In the genomic region with DNA sequence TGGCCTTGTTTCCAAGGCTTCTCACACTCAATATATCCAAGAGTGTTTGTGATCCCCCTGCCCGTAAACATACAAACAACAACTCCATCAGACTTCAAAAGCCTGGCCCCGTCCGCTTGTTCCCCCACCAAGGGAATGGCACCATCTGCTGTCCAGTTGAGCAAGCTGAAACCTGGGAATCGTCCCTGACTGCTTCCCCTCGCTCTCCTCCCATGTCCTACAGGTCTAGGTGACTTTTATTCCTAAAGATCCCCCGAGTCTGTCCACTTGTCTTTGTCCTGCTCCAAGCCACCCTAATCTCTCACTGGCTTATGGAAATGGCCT, we compare ENCODE assay signal across 8 cellular contexts. TPM values are rescaled to one million over a fixed set of nuclear protein-coding genes. Genes with fewer than 3 reads are reported as not detected.
A peak's percentile ranks its signal among the peaks of the same experiment; 100 is the strongest.
DNase-seq lines count a peak whose midpoint lies in the region; ATAC-seq, FAIRE-seq and TF ChIP-seq lines count a peak whose summit lies in the region.

No MANE protein-coding gene starts in this region.

- no peak overlapping the region for H3K9ac ChIP-seq in endothelial cell of umbilical vein (replicated peaks; ENCODE audit: extremely low read depth, insufficient read depth, low read length)

- H3K36me3 ChIP-seq in GM06990 (ENCODE audit: control insufficient read depth, insufficient read depth, low read length) (no peaks in the 10 kb centered on the region), endothelial cell of umbilical vein (ENCODE audit: control insufficient read depth in 2 of 2, extremely low read depth in 1 of 2, insufficient read depth in 2 of 2, low read length in 2 of 2) (no peaks in the 10 kb centered on the region), pancreas (no peaks in the 10 kb centered on the region)

- FAIRE-seq in endothelial cell of umbilical vein (lab: Jason Lieb, UNC) (no peak), pancreas (lab: Jason Lieb, UNC) (no peak), urothelium cell line (lab: Jason Lieb, UNC) (no peak)

- TF ChIP-seq CTCF in GM06990 (IDR thresholded peaks at IDR 0.05; ENCODE audit: insufficient read depth, low read length, poor library complexity, severe bottlenecking) (peak; percentile 53), endothelial cell of umbilical vein (IDR thresholded peaks at IDR 0.05; ENCODE audit: extremely low read depth in 1 of 2, insufficient read depth in 1 of 2, low read depth in 1 of 2, low read length in 2 of 2) (peak; percentile 27 to 54), pancreas (IDR thresholded peaks at IDR 0.05) (peak; percentile 16 to 49 (median 28))

- DNase-seq in GM06990 (ENCODE audit: extremely low read depth, insufficient read length) = no peak
- peak; percentile 10 to 11 for DNase-seq in NCI-H1930 (lab: John Stamatoyannopoulos, UW)
- peak; percentile 40 for DNase-seq in endothelial cell of umbilical vein (ENCODE audit: low read depth, low spot score)
- DNase-seq in pancreas = peak in 4 of 6 donors; percentile 25 to 74 (median 52)
- no peak for DNase-seq in kidney tubule cell (ENCODE audit: low spot score)
- DNase-seq in iPS-NIHi11 (ENCODE audit: low spot score) = no peak
- DNase-seq in activated T-cell treated with anti-CD3 and anti-CD28 coated beads, Interleukin-2, amount 50 U/mL, for 1 hour = no peak
- no peak for DNase-seq in urothelium cell line (ENCODE audit: low spot score)

- POLR2A ChIA-PET in endothelial cell of umbilical vein (lab: Charles Lee) = no interaction called here

- no peak overlapping the region for H2AFZ ChIP-seq in endothelial cell of umbilical vein (ENCODE audit: low read depth, low read length)

- no peak overlapping the region for H3K4me3 ChIP-seq in GM06990 (replicated peaks; ENCODE audit: low read depth, low read length)
- H3K4me3 ChIP-seq in endothelial cell of umbilical vein (replicated peaks in 1 of 3; ENCODE audit: insufficient read depth in 1 of 3, low read depth in 1 of 3, low read length in 3 of 3) = no peak overlapping the region
- no peak overlapping the region for H3K4me3 ChIP-seq in pancreas

- H3K9me3 ChIP-seq in endothelial cell of umbilical vein (replicated peaks; ENCODE audit: control insufficient read depth, insufficient read depth, low read length) (no peaks in the 10 kb centered on the region), pancreas (no peaks in the 10 kb centered on the region)

- intact Hi-C loops in endothelial cell of umbilical vein (cut with micrococcal nuclease) (no loop called here), pancreas (cut with DNase I) (loop anchor here in 2 of 3 donors (5.0 to 10.0 kb wide), 2 partner anchors 159 to 161 kb away; no protein-coding TSS in a partner anchor)

- H3K27ac ChIP-seq in endothelial cell of umbilical vein (ENCODE audit: insufficient read depth, low read depth, low read length) (no peak overlapping the region), pancreas (no peak overlapping the region)

- H3K4me1 ChIP-seq in endothelial cell of umbilical vein (ENCODE audit: control insufficient read depth, extremely low read depth, insufficient read depth, low read length) (peaks cover 5% of the 10 kb centered on the region), pancreas (no peaks in the 10 kb centered on the region)

- CTCF ChIA-PET in endothelial cell of umbilical vein (lab: Charles Lee) = interaction anchor here (1.0 to 4.0 kb wide), 7 partner anchors 25 to 586 kb away, joined by 3 to 78 read pairs (median 4); no protein-coding TSS in a partner anchor

- no TSS peak for BruUV-seq in endothelial cell of umbilical vein (replicated peaks; lab: Mats Ljungman, UMichigan)

- TF ChIP-seq POLR2A in endothelial cell of umbilical vein (IDR thresholded peaks at IDR 0.05; ENCODE audit: low read depth, low read length) = no peak

- H3K27me3 ChIP-seq in GM06990 (replicated peaks; ENCODE audit: control insufficient read depth, insufficient read depth, low read length) (no peaks in the 10 kb centered on the region), endothelial cell of umbilical vein (ENCODE audit: control insufficient read depth in 2 of 2, insufficient read depth in 2 of 2, low read length in 2 of 2) (no peaks in the 10 kb centered on the region), pancreas (no peaks in the 10 kb centered on the region)

- WGBS in pancreas, 2 donors = 30 to 33% methylated on average over 6 of the region's 6 CpGs

- dilution Hi-C loops in endothelial cell of umbilical vein (cut with MboI; ENCODE audit: extremely low pct_ligation_motif_present, low sequenced_read_pairs) = no loop called here

- peak; percentile 74 to 92 (median 85) for ATAC-seq in pancreas

- H3K79me2 ChIP-seq in endothelial cell of umbilical vein (ENCODE audit: control insufficient read depth, insufficient read depth, low read length) = no peaks in the 10 kb centered on the region

- H3K9me1 ChIP-seq in endothelial cell of umbilical vein (replicated peaks; ENCODE audit: control insufficient read depth, extremely low read depth, insufficient read depth, low read length) = no peaks in the 10 kb centered on the region

- H3K4me2 ChIP-seq in endothelial cell of umbilical vein (ENCODE audit: insufficient read depth, low read length) = no peak overlapping the region

- H4K20me1 ChIP-seq in endothelial cell of umbilical vein (replicated peaks; ENCODE audit: control insufficient read depth, extremely low read depth, insufficient read depth, low read length) = no peaks in the 10 kb centered on the region

TF ChIP-seq in endothelial cell of umbilical vein, 7 proteins besides CTCF, POLR2A, EP300 and RAD21:
- TF ChIP-seq EZH2 (IDR thresholded peaks at IDR 0.05; ENCODE audit: borderline replicate concordance, low read depth, low read length, severe bottlenecking) = no peak
- TF ChIP-seq POLR2AphosphoS5 (IDR thresholded peaks at IDR 0.05; ENCODE audit: insufficient read depth, low read depth, low read length) = no peak
- no peak for TF ChIP-seq JUN (IDR thresholded peaks at IDR 0.05; ENCODE audit: borderline replicate concordance, insufficient read depth, insufficient read length, low read depth)
- TF ChIP-seq GATA2 (IDR thresholded peaks at IDR 0.05; ENCODE audit: insufficient read depth, insufficient read length, low read depth, low read length) = no peak
- TF ChIP-seq, protein P1, sequence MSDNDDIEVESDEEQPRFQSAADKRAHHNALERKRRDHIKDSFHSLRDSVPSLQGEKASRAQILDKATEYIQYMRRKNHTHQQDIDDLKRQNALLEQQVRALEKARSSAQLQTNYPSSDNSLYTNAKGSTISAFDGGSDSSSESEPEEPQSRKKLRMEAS (IDR thresholded peaks at IDR 0.05; ENCODE audit: insufficient read depth, insufficient read length) = no peak
- TF ChIP-seq MYC (IDR thresholded peaks at IDR 0.05; ENCODE audit: low read depth, low read length) = no peak
- TF ChIP-seq FOS (IDR thresholded peaks at IDR 0.05; ENCODE audit: borderline replicate concordance, insufficient read depth, low read length) = no peak
TF ChIP-seq in endothelial cell of umbilical vein: peak in this region for 0.

RNA-seq across cellular contexts. Expression of a gene that starts 27.9 kb away (rescaled TPM):
- total RNA-seq in endothelial cell of umbilical vein = 20.0 and 30.2 TPM in 2 replicates
- 22.9 and 25.9 TPM in 2 replicates for polyA plus RNA-seq in endothelial cell of umbilical vein
- 31.8 and 39.0 TPM in 2 replicates for polyA plus RNA-seq in endothelial cell of umbilical vein (2011; cell fraction: cytosol; rRNA removed)
- 19.9 and 20.4 TPM in 2 replicates for polyA plus RNA-seq in endothelial cell of umbilical vein (2011; cell fraction: nucleus; rRNA removed)
- 70.9 and 71.0 TPM in 2 replicates for polyA plus RNA-seq in endothelial cell of umbilical vein (2012)
- polyA minus RNA-seq in endothelial cell of umbilical vein = 31.3 and 47.8 TPM in 2 replicates
- 10.9 TPM for polyA minus RNA-seq in endothelial cell of umbilical vein (2011; cell fraction: cytosol; rRNA and poly(A)+ RNA removed)
- 16.4 and 32.0 TPM in 2 replicates for polyA minus RNA-seq in endothelial cell of umbilical vein (2011; cell fraction: nucleus; rRNA and poly(A)+ RNA removed)
- total RNA-seq in pancreas = 100 to 1,000 TPM in 1 of 6 donors, 10 to 100 TPM in 5; 42.3 to 122 (median 73.6) TPM
- polyA plus RNA-seq in pancreas = 10 to 100 TPM; 26.0 to 26.8 TPM

Comparison
In these comparisons a context has a peak if more than half of its experiments do, and no peak if none do; other contexts are left out.
1. DNase-seq: peak in NCI-H1930 (2 of 2), endothelial cell of umbilical vein (single experiment) and pancreas (4 of 6); none in GM06990 (single experiment), kidney tubule cell (single experiment), iPS-NIHi11 (single experiment), activated T-cell treated with anti-CD3 and anti-CD28 coated beads, Interleukin-2, amount 50 U/mL, for 1 hour (single experiment) and urothelium cell line (single experiment).
2. Peak in every context shown above with its lines, with median percentiles within 50 percentile points of each other: CTCF ChIP-seq.